In the genomic region with DNA sequence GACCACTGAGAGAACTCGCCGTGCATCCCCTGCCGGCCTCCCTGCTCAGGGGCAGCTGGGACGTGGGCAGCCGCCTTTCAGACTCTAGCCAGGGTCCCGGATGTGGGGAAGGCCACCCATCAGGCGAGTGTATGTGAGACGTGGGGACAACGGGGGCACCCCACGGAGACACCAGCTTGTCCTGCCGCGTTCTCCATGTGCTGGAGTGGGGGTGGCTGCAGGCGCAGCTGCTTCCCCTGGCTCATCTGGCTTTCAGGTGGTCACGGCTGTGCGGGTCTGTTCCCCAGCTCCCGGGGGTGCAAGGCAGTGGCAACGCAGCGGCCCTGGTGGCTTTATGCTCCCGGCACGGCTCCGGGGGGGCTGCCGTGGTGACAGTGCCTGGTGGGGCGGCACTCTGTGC, we compare ENCODE assay signal across 6 cellular contexts.
DNase-seq lines count a peak whose midpoint lies in the region; ATAC-seq, FAIRE-seq and TF ChIP-seq lines count a peak whose summit lies in the region.
"Not testable (repeated sequence)": the region's sequence is repeated elsewhere in the genome, so short reads cannot be mapped to it uniquely, and the experiment has no call there.

No MANE protein-coding gene starts in this region.

- H3K4me1 Mint-ChIP-seq in naive thymus-derived CD8-positive, alpha-beta T cell = not testable (repeated sequence)

- DNase-seq in DND-41 (peak; percentile 20), left cardiac atrium (peak; percentile 1), kidney (peak; percentile 29), sigmoid colon (peak; percentile 4)
- peak; percentile 21 for DNase-seq in activated CD8-positive, alpha-beta memory T cell treated with anti-CD3 and anti-CD28 coated beads for 24 hours
- DNase-seq in naive thymus-derived CD8-positive, alpha-beta T cell = not testable (repeated sequence)

- intact Hi-C loops in left cardiac atrium (cut with DNase I); kidney (cut with DNase I); sigmoid colon (cut with DNase I): not testable (repeated sequence)

- not testable (repeated sequence) for H3K4me3 ChIP-seq in DND-41 (ENCODE audit: low read depth in 1 of 2, low read length in 2 of 2); kidney (ENCODE audit: low read length in 2 of 2); sigmoid colon

- H3K4me3 Mint-ChIP-seq in naive thymus-derived CD8-positive, alpha-beta T cell = not testable (repeated sequence)

- not testable (repeated sequence) for TF ChIP-seq CTCF in DND-41 (IDR thresholded peaks at IDR 0.05; ENCODE audit: borderline replicate concordance, extremely low read depth, low read length, poor library complexity, severe bottlenecking); kidney (IDR thresholded peaks at IDR 0.05; ENCODE audit: borderline replicate concordance, extremely low read depth, insufficient read depth); sigmoid colon (IDR thresholded peaks at IDR 0.05)

- POLR2A ChIA-PET in naive thymus-derived CD8-positive, alpha-beta T cell (lab: Charles Lee) = not testable (repeated sequence)

- WGBS in sigmoid colon, 2 donors = 68 to 95% methylated on average over 4 to 9 of the region's 23 CpGs

- not testable (repeated sequence) for H3K36me3 Mint-ChIP-seq in naive thymus-derived CD8-positive, alpha-beta T cell

- not testable (repeated sequence) for H3K9ac ChIP-seq in DND-41 (ENCODE audit: low read depth, low read length); kidney (ENCODE audit: low read length in 2 of 2)

- H3K79me2 ChIP-seq in DND-41 (ENCODE audit: insufficient read depth, low read length) = not testable (repeated sequence)

- not testable (repeated sequence) for H3K36me3 ChIP-seq in DND-41 (ENCODE audit: insufficient read depth, low read length); kidney (ENCODE audit: control insufficient read depth in 1 of 2, insufficient read depth in 2 of 2, low read length in 2 of 2); sigmoid colon

- not testable (repeated sequence) for H3K27me3 Mint-ChIP-seq in naive thymus-derived CD8-positive, alpha-beta T cell

- not testable (repeated sequence) for H3K27ac ChIP-seq in DND-41 (ENCODE audit: low read length); kidney (ENCODE audit: low read depth in 2 of 2, low read length in 2 of 2); sigmoid colon

- not testable (repeated sequence) for H4K20me1 ChIP-seq in DND-41 (ENCODE audit: insufficient read depth, low read length)

- not testable (repeated sequence) for H3K9me3 ChIP-seq in DND-41 (ENCODE audit: insufficient read depth, low read length, severe bottlenecking); kidney (ENCODE audit: control insufficient read depth in 1 of 2, low read length in 2 of 2); sigmoid colon

- TF ChIP-seq EP300 in sigmoid colon (IDR thresholded peaks at IDR 0.05) = not testable (repeated sequence)

- not testable (repeated sequence) for H3K27ac Mint-ChIP-seq in naive thymus-derived CD8-positive, alpha-beta T cell

- not testable (repeated sequence) for H3K4me1 ChIP-seq in DND-41 (ENCODE audit: insufficient read depth, low read length); kidney (ENCODE audit: control insufficient read depth in 1 of 2, insufficient read depth in 1 of 2, low read depth in 1 of 2, low read length in 2 of 2); sigmoid colon

- not testable (repeated sequence) for H3K9me3 Mint-ChIP-seq in naive thymus-derived CD8-positive, alpha-beta T cell

- not testable (repeated sequence) for FAIRE-seq in kidney (lab: Jason Lieb, UNC)

- not testable (repeated sequence) for H3K4me2 ChIP-seq in DND-41 (ENCODE audit: insufficient read depth, low read length)

- not testable (repeated sequence) for H2AFZ ChIP-seq in DND-41 (ENCODE audit: low read depth, low read length)

- not testable (repeated sequence) for TF ChIP-seq POLR2A in sigmoid colon (IDR thresholded peaks at IDR 0.05)

- not testable (repeated sequence) for H3K27me3 ChIP-seq in DND-41 (ENCODE audit: insufficient read depth, low read length, poor library complexity); sigmoid colon

- peak; percentile 52 for ATAC-seq in DND-41 (ENCODE audit: insufficient read depth, low read depth)
- not testable (repeated sequence) for ATAC-seq in left cardiac atrium
- peak; percentile 21 to 28 for ATAC-seq in naive thymus-derived CD8-positive, alpha-beta T cell
